ENCODE assay signal across 22 cellular contexts in the genomic region with DNA sequence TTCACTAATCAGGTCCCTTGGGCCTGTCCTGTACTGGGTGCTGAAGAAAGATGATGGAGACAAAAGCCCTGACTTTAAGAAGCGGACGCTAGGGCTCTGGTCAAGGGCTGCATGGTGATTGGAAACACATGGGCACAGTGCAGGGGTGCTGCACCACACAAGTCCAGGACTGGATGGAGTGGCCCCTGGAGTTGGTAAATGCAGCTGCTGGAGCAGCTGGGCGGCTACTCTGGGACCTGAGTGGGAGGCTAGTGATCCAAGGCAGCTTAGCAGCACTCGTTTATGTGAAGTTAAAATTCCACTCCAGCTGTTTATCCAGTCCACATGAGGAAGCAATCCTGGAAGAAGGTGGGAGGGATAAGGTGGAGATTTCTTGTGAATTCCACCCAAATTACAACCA. TPM values are rescaled to one million over a fixed set of nuclear protein-coding genes. Genes with fewer than 3 reads are reported as not detected.
DNase-seq lines count a peak whose midpoint lies in the region; ATAC-seq and TF ChIP-seq lines count a peak whose summit lies in the region.
"Had no signal": no experiment of that assay in that cellular context is flagged by ENCODE, and none has a peak within 500 bp of the region (broad histone marks: within the 10 kb centered on the region; RNA-seq: fewer than 3 reads in every experiment).

No MANE protein-coding gene starts in this region.

- POLR2A ChIA-PET in AG04450 (lab: Yijun Ruan, JAX): no interaction called here

- TF ChIP-seq CTCF in AG04450 (IDR thresholded peaks at IDR 0.05; ENCODE audit: low read depth, low read length): no peak

- no peak for ATAC-seq in HG03108 (IDR thresholded peaks at IDR 0.05; ENCODE audit: unreplicated experiment)
- ATAC-seq: foreskin keratinocyte; left lung; natural killer cell treated with Interleukin-12 subunit alpha and Interleukin-12 subunit beta and Interleukin-15 and Interleukin-18, amount 100 ng/mL, for 72 hours had no signal

- peaks cover 13% of the 10 kb centered on the region for H3K27me3 ChIP-seq in AG04450 (ENCODE audit: control insufficient read depth, insufficient read depth, low read length)
- H3K27me3 ChIP-seq: cardiac muscle cell, left lung, right atrium auricular region had no signal

- no peaks in the 10 kb centered on the region for H3K9me3 ChIP-seq in AG04450 (ENCODE audit: control insufficient read depth, insufficient read depth, low read length)
- H3K9me3 ChIP-seq: left lung, right atrium auricular region had no signal

- H3K27ac ChIP-seq in AG04450 (ENCODE audit: low read depth, low read length): no peak overlapping the region
- H3K27ac ChIP-seq: cardiac muscle cell, foreskin keratinocyte, left lung, right atrium auricular region had no signal

- DNase-seq in AG04450 (ENCODE audit: low read depth, low spot score) (peak; percentile 76), DMS 273 treated with DMSO at 0.1 percent for 48 hours (lab: John Stamatoyannopoulos, UW) (peak; percentile 1), brain pericyte (ENCODE audit: low read depth, low spot score) (peak; percentile 41), islet precursor cell (peak; percentile 49), NCI-H146 (lab: John Stamatoyannopoulos, UW) (no peak), NCI-H526 treated with DMSO at 0.1 percent for 48 hours (lab: John Stamatoyannopoulos, UW) (no peak), NCI-H2171 (lab: John Stamatoyannopoulos, UW) (no peak)
- DNase-seq: activated CD4-positive, alpha-beta T cell treated with anti-CD3 and anti-CD28 coated beads, Interleukin-2, amount 50 U/mL, for 1 hour; activated naive CD4-positive, alpha-beta T cell treated with anti-CD3 and anti-CD28 coated beads, Interleukin-2, amount 50 U/mL, for 16 hours; CD4-positive, alpha-beta T cell; cortex of kidney; foreskin keratinocyte; hippocampal formation; immature natural killer cell; KG1; left lung; NCI-H69; T1000 had no signal

- H3K4me3 ChIP-seq in AG04450 (ENCODE audit: low read depth, low read length): no peak overlapping the region
- H3K4me3 ChIP-seq: cardiac muscle cell, left lung, right atrium auricular region had no signal

- CTCF ChIA-PET in AG04450 (lab: Charles Lee): no interaction called here

RNA-seq across cellular contexts. Expression of a gene that starts 24.9 kb away (rescaled TPM):
- polyA plus RNA-seq in AG04450 (2011; rRNA removed): 0.84 and 0.91 TPM in 2 replicates
- polyA minus RNA-seq in AG04450 (2011; rRNA and poly(A)+ RNA removed): 0.92 and 1.2 TPM in 2 replicates

RNA-seq across cellular contexts. Expression of a gene that starts 39.3 kb away (rescaled TPM):
- polyA plus RNA-seq in AG04450 (2011; rRNA removed): 21.4 and 27.4 TPM in 2 replicates
- polyA minus RNA-seq in AG04450 (2011; rRNA and poly(A)+ RNA removed): 45.0 and 46.5 TPM in 2 replicates

Comparison
In these comparisons a context has a peak if more than half of its experiments do, and no peak if none do; other contexts are left out.
1. DNase-seq: peak in AG04450 (single experiment), DMS 273 treated with DMSO at 0.1 percent for 48 hours (single experiment), brain pericyte (single experiment) and islet precursor cell (single experiment); none in NCI-H146 (single experiment), NCI-H526 treated with DMSO at 0.1 percent for 48 hours (single experiment) and NCI-H2171 (single experiment).